ENCODE assay signal across 8 cellular contexts in the genomic region with DNA sequence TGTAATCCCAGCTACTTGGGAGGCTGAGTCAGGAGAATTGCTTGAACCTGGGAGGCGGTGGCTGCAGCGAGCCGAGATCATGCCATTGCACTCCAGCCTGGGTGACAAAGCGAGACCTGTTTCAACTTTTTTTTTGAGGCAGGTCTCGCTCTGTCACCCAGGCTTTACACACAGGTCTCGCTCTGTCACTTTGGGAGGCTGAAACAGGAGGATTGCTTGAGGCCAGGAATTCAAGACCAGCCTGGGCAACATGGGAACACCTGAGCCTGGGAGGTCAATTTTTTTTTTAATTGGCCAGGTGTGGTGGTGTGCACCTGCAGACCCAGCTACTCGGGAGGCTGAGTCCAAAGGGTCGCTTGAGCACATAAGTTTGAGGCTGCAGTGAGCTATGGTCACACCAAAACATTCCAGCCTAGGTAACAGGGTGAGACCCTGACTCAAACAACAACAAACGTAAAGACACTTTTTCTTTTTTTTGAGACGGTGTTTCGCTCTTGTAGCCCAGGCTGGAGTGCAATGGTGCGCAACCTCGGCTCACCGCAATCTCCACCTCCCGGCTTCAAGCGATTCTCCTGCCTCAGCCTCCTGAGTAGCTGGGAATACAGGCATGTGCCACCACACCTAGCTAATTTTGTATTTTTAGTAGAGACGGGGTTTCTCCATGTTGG. TPM values are rescaled to one million over a fixed set of nuclear protein-coding genes. Genes with fewer than 3 reads are reported as not detected.
A peak's percentile ranks its signal among the peaks of the same experiment; 100 is the strongest.
DNase-seq lines count a peak whose midpoint lies in the region; ATAC-seq, FAIRE-seq and TF ChIP-seq lines count a peak whose summit lies in the region.
"Not testable (repeated sequence)": the region's sequence is repeated elsewhere in the genome, so short reads cannot be mapped to it uniquely, and the experiment has no call there.

No MANE protein-coding gene starts in this region.

- not testable (repeated sequence) for H3K9me3 Mint-ChIP-seq in T-cell; activated naive CD4-positive, alpha-beta T cell treated with anti-CD3 and anti-CD28 coated beads for 36 hours; dendritic cell treated with granulocyte-macrophage colony-stimulating factor and Interleukin-4, amounts not matched to agents 40 ng/mL and 50 ng/mL, for 4 days

- not testable (repeated sequence) for ATAC-seq in A549; T-cell (replicated peaks in 1 of 4)

- H2AFZ ChIP-seq in osteoblast (ENCODE audit: low read length): not testable (repeated sequence)

- peaks cover 64% of the 10 kb centered on the region for H3K79me2 ChIP-seq in osteoblast (ENCODE audit: insufficient read depth, low read length)

- POLR2A ChIA-PET in A549 (lab: Yijun Ruan, JAX) (interaction anchor here (0.7 to 2.6 kb wide), 5 partner anchors 12 to 59 kb away, joined by 3 to 36 read pairs (median 11); partner anchors contain the start of genes DDX19A and DDX19B), T-cell (lab: Charles Lee) (interaction anchor here (0.6 kb wide), 3 partner anchors 21 to 235 kb away, joined by 3 to 5 read pairs (median 4); no protein-coding TSS in a partner anchor)

- peaks cover 39% of the 10 kb centered on the region for H3K4me1 ChIP-seq in A549
- H3K4me1 ChIP-seq in iPS-20b (ENCODE audit: insufficient read depth, low read length); osteoblast (ENCODE audit: insufficient read depth, low read length): not testable (repeated sequence)

- peak overlapping the region; percentile 95 to 100 for H3K27ac ChIP-seq in A549
- H3K27ac ChIP-seq in iPS-20b (ENCODE audit: low read length): not testable (repeated sequence)
- H3K27ac ChIP-seq in osteoblast (ENCODE audit: low read depth, low read length): peak overlapping the region; percentile 17

- CTCF ChIA-PET in A549 (lab: Yijun Ruan, JAX): interaction anchor here (1.5 to 1.7 kb wide), 3 partner anchors 17 to 35 kb away, joined by 3 to 6 read pairs (median 4); no protein-coding TSS in a partner anchor
- CTCF ChIA-PET in T-cell (lab: Charles Lee): not testable (repeated sequence)
- CTCF ChIA-PET in activated naive CD4-positive, alpha-beta T cell treated with anti-CD3 and anti-CD28 coated beads for 36 hours (lab: Charles Lee): interaction anchor here (1.0 to 1.7 kb wide), 2 partner anchors 20 to 244 kb away, joined by 3 to 5 read pairs; no protein-coding TSS in a partner anchor

- peaks cover 15% of the 10 kb centered on the region for H4K20me1 ChIP-seq in osteoblast (ENCODE audit: insufficient read depth, low read length)

- H3K4me3 Mint-ChIP-seq in T-cell: peak overlapping the region; percentile 66 to 97 (median 96)
- peak overlapping the region; percentile 99 for H3K4me3 Mint-ChIP-seq in activated naive CD4-positive, alpha-beta T cell treated with anti-CD3 and anti-CD28 coated beads for 36 hours
- peak overlapping the region; percentile 4 for H3K4me3 Mint-ChIP-seq in dendritic cell treated with granulocyte-macrophage colony-stimulating factor and Interleukin-4, amounts not matched to agents 40 ng/mL and 50 ng/mL, for 4 days

- H3K27me3 ChIP-seq in iPS-20b (ENCODE audit: insufficient read depth, low read length); osteoblast (ENCODE audit: insufficient read depth, low read length): not testable (repeated sequence)

- not testable (repeated sequence) for FAIRE-seq in A549 (lab: Jason Lieb, UNC)

- H3K4me1 Mint-ChIP-seq in T-cell: peaks cover 35 to 48% (median 41%) of the 10 kb centered on the region in 3 donors
- H3K4me1 Mint-ChIP-seq in activated naive CD4-positive, alpha-beta T cell treated with anti-CD3 and anti-CD28 coated beads for 36 hours (ENCODE audit: low read depth): peaks cover 49% of the 10 kb centered on the region
- H3K4me1 Mint-ChIP-seq in dendritic cell treated with granulocyte-macrophage colony-stimulating factor and Interleukin-4, amounts not matched to agents 40 ng/mL and 50 ng/mL, for 4 days (ENCODE audit: low read depth): not testable (repeated sequence)

- WGBS in A549 (ENCODE audit: missing lambda C conversion rate): 89% methylated on average over 17 of the region's 17 CpGs

- H3K36me3 ChIP-seq in iPS-20b (ENCODE audit: insufficient read depth, low read depth, low read length): peaks cover 40% of the 10 kb centered on the region
- peaks cover 32% of the 10 kb centered on the region for H3K36me3 ChIP-seq in osteoblast (ENCODE audit: insufficient read depth, low read length)

- peak overlapping the region; percentile 94; the same call in 1 of the 2 replicates for H3K9ac ChIP-seq in iPS-20b (ENCODE audit: low read depth, low read length)

- TF ChIP-seq CTCF in A549 (IDR thresholded peaks at IDR 0.05); LNCaP clone FGC (IDR thresholded peaks at IDR 0.05; ENCODE audit: control insufficient read depth, extremely low read depth, insufficient read depth); osteoblast (IDR thresholded peaks at IDR 0.05; ENCODE audit: extremely low read depth, low read depth, low read length): not testable (repeated sequence)

- H3K9me3 ChIP-seq in A549; iPS-20b (ENCODE audit: insufficient read depth, low read depth, low read length); osteoblast (ENCODE audit: low read depth, low read length): not testable (repeated sequence)

- not testable (repeated sequence) for DNase-seq in A549 (ENCODE audit: low read depth in 1 of 2, low spot score in 1 of 2); LNCaP clone FGC (ENCODE audit: low read depth); T-cell; activated naive CD4-positive, alpha-beta T cell treated with anti-CD3 and anti-CD28 coated beads for 36 hours; osteoblast (ENCODE audit: insufficient read length, low spot score, missing footprints)
- DNase-seq in ELF-1 (ENCODE audit: low read depth, low spot score): peak; percentile 38

- peak overlapping the region; percentile 100 for H3K4me3 ChIP-seq in A549
- peak overlapping the region; percentile 87 for H3K4me3 ChIP-seq in LNCaP clone FGC (ENCODE audit: low read depth, low read length)
- H3K4me3 ChIP-seq in iPS-20b (ENCODE audit: low read length): peak overlapping the region; percentile 82
- H3K4me3 ChIP-seq in osteoblast (ENCODE audit: insufficient read depth, low read length): peak overlapping the region; percentile 93

- intact Hi-C loops in activated naive CD4-positive, alpha-beta T cell treated with anti-CD3 and anti-CD28 coated beads for 36 hours (cut with micrococcal nuclease); dendritic cell treated with granulocyte-macrophage colony-stimulating factor and Interleukin-4, amounts not matched to agents 40 ng/mL and 50 ng/mL, for 4 days (cut with micrococcal nuclease): not testable (repeated sequence)

- TF ChIP-seq EP300 in A549 (IDR thresholded peaks at IDR 0.05): not testable (repeated sequence)

- H3K36me3 Mint-ChIP-seq in T-cell: peaks cover 11% of the 10 kb centered on the region
- H3K36me3 Mint-ChIP-seq in activated naive CD4-positive, alpha-beta T cell treated with anti-CD3 and anti-CD28 coated beads for 36 hours (ENCODE audit: low read depth): peaks cover 48% of the 10 kb centered on the region
- peaks cover 40% of the 10 kb centered on the region for H3K36me3 Mint-ChIP-seq in dendritic cell treated with granulocyte-macrophage colony-stimulating factor and Interleukin-4, amounts not matched to agents 40 ng/mL and 50 ng/mL, for 4 days (ENCODE audit: low read depth)

- not testable (repeated sequence) for H3K27me3 Mint-ChIP-seq in T-cell; activated naive CD4-positive, alpha-beta T cell treated with anti-CD3 and anti-CD28 coated beads for 36 hours (ENCODE audit: low read depth); dendritic cell treated with granulocyte-macrophage colony-stimulating factor and Interleukin-4, amounts not matched to agents 40 ng/mL and 50 ng/mL, for 4 days

- H3K4me2 ChIP-seq in A549 (peak overlapping the region; percentile 91), osteoblast (ENCODE audit: insufficient read depth, low read length) (peak overlapping the region; percentile 93)

- not testable (repeated sequence) for TF ChIP-seq POLR2A in A549 (IDR thresholded peaks at IDR 0.05; ENCODE audit: low read length)

- not testable (repeated sequence) for H3K27ac Mint-ChIP-seq in T-cell; dendritic cell treated with granulocyte-macrophage colony-stimulating factor and Interleukin-4, amounts not matched to agents 40 ng/mL and 50 ng/mL, for 4 days
- peak overlapping the region; percentile 99 for H3K27ac Mint-ChIP-seq in activated naive CD4-positive, alpha-beta T cell treated with anti-CD3 and anti-CD28 coated beads for 36 hours

- not testable (repeated sequence) for TF ChIP-seq RAD21 in A549 (conservative IDR thresholded peaks at IDR 0.05 in 1 of 2, IDR thresholded peaks at IDR 0.05 in 1 of 2)

RNA-seq across cellular contexts. Expression of gene AARS1, which starts 1.9 kb away (rescaled TPM):
- polyA plus RNA-seq in A549 (2011; rRNA removed) (325 and 344 TPM in 2 replicates), A549 (2017; fragmentation: RNase III; extraction: RNeasy Plus Mini Kit Qiagen cat#74134 plus additional on column Dnase treatment) (123 to 137 TPM (median 134 TPM) in 3 replicates)
- polyA plus RNA-seq in A549 (2012; cell fraction: cytosol; rRNA removed): 154 and 159 TPM in 2 replicates
- polyA plus RNA-seq in A549 (2012; cell fraction: nucleus; rRNA removed): 192 and 210 TPM in 2 replicates
- 302 and 339 TPM in 2 replicates for polyA minus RNA-seq in A549 (2011; rRNA and poly(A)+ RNA removed)
- total RNA-seq in T-cell (100 to 1,000 TPM in 3 of 5 donors, 10 to 100 TPM in 2; 23.6 to 131 (median 117) TPM), osteoblast (197 and 213 TPM in 2 replicates)
- 100 to 1,000 TPM; 237 to 238 TPM for total RNA-seq in activated naive CD4-positive, alpha-beta T cell treated with anti-CD3 and anti-CD28 coated beads for 36 hours

RNA-seq across cellular contexts. Expression of gene DDX19B, which starts 11.5 kb away (rescaled TPM):
- polyA plus RNA-seq in A549 (2011; rRNA removed): 50.6 and 59.4 TPM in 2 replicates
- polyA plus RNA-seq in A549 (2012; cell fraction: cytosol; rRNA removed): 33.9 and 35.1 TPM in 2 replicates
- polyA plus RNA-seq in A549 (2012; cell fraction: nucleus; rRNA removed): 31.7 and 32.3 TPM in 2 replicates
- 26.9 to 27.2 TPM (median 27.0 TPM) in 3 replicates for polyA plus RNA-seq in A549 (2017; fragmentation: RNase III; extraction: RNeasy Plus Mini Kit Qiagen cat#74134 plus additional on column Dnase treatment)
- polyA minus RNA-seq in A549 (2011; rRNA and poly(A)+ RNA removed): 20.0 and 22.3 TPM in 2 replicates
- 10 to 100 TPM; 26.4 to 37.4 (median 33.2) TPM for total RNA-seq in T-cell
- total RNA-seq in activated naive CD4-positive, alpha-beta T cell treated with anti-CD3 and anti-CD28 coated beads for 36 hours: 10 to 100 TPM; 28.7 to 31.3 TPM
- 30.6 and 42.7 TPM in 2 replicates for total RNA-seq in osteoblast

RNA-seq across cellular contexts. Expression of gene EXOSC6, which starts 35.7 kb away (rescaled TPM):
- polyA plus RNA-seq in A549 (2011; rRNA removed): 12.9 and 15.0 TPM in 2 replicates
- 9.7 and 13.9 TPM in 2 replicates for polyA plus RNA-seq in A549 (2012; cell fraction: cytosol; rRNA removed)
- 13.0 and 13.6 TPM in 2 replicates for polyA plus RNA-seq in A549 (2012; cell fraction: nucleus; rRNA removed)
- polyA plus RNA-seq in A549 (2017; fragmentation: RNase III; extraction: RNeasy Plus Mini Kit Qiagen cat#74134 plus additional on column Dnase treatment): 10.8 to 12.2 TPM (median 11.7 TPM) in 3 replicates
- 10.2 and 10.5 TPM in 2 replicates for polyA minus RNA-seq in A549 (2011; rRNA and poly(A)+ RNA removed)
- total RNA-seq in T-cell: 10 to 100 TPM; 32.0 to 35.7 (median 35.4) TPM
- 10 to 100 TPM; 20.3 to 21.0 TPM for total RNA-seq in activated naive CD4-positive, alpha-beta T cell treated with anti-CD3 and anti-CD28 coated beads for 36 hours
- 37.7 and 47.4 TPM in 2 replicates for total RNA-seq in osteoblast

RNA-seq across cellular contexts. Expression of gene DDX19A, which starts 59.3 kb away (rescaled TPM):
- 40.4 and 41.9 TPM in 2 replicates for polyA plus RNA-seq in A549 (2011; rRNA removed)
- 40.2 and 43.7 TPM in 2 replicates for polyA plus RNA-seq in A549 (2012; cell fraction: cytosol; rRNA removed)
- 29.4 and 38.6 TPM in 2 replicates for polyA plus RNA-seq in A549 (2012; cell fraction: nucleus; rRNA removed)
- 41.3 to 46.2 TPM (median 43.8 TPM) in 3 replicates for polyA plus RNA-seq in A549 (2017; fragmentation: RNase III; extraction: RNeasy Plus Mini Kit Qiagen cat#74134 plus additional on column Dnase treatment)
- polyA minus RNA-seq in A549 (2011; rRNA and poly(A)+ RNA removed): 45.3 and 54.3 TPM in 2 replicates
- 10 to 100 TPM; 41.8 to 56.4 (median 49.4) TPM for total RNA-seq in T-cell
- total RNA-seq in activated naive CD4-positive, alpha-beta T cell treated with anti-CD3 and anti-CD28 coated beads for 36 hours: 10 to 100 TPM; 43.4 to 46.0 TPM
- 35.4 and 43.1 TPM in 2 replicates for total RNA-seq in osteoblast

Comparison
In these comparisons a context has a peak if more than half of its experiments do, and no peak if none do; other contexts are left out.
1. H3K4me3 Mint-ChIP-seq: peak in every context shown above with its lines; median percentile 99 in activated naive CD4-positive, alpha-beta T cell treated with anti-CD3 and anti-CD28 coated beads for 36 hours; 96 in T-cell; 4 in dendritic cell treated with granulocyte-macrophage colony-stimulating factor and Interleukin-4, amounts not matched to agents 40 ng/mL and 50 ng/mL, for 4 days.